Comparison of ENCODE assay signal across 18 cellular contexts in the genomic region with DNA sequence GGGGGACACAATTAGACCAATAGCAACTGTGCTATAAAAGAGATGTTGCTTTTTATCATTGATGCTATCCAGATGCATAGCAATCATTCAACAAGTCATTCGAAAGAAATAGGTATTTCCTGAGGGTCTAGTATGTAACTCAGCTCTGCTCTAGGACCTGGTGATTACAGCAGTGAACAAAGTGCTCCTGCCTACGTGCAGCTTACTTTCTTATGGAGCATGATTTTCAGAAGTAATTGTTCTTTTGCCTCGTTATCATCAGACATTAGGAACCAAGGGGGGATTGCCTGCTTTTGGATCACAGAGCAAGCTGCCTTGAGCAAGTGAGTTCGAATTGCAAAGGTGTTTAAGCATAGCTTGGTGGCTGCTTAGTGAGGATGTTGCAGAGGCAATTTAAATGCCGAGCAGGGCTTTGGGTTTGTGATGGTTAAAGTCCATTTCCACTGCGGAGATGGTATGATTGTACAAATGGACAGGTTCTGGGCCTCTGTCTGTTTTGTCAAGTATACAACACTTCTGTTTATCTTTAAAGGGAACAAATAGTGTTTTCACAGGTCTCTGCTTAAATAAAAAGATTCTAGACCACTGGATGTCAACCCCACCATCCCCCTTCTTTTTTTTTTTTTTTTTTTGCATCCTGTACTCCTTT. TPM values are rescaled to one million over a fixed set of nuclear protein-coding genes. Genes with fewer than 3 reads are reported as not detected.
A peak's percentile ranks its signal among the peaks of the same experiment; 100 is the strongest.
DNase-seq lines count a peak whose midpoint lies in the region; ATAC-seq and TF ChIP-seq lines count a peak whose summit lies in the region.
"Had no signal": no experiment of that assay in that cellular context is flagged by ENCODE, and none has a peak within 500 bp of the region (broad histone marks: within the 10 kb centered on the region; RNA-seq: fewer than 3 reads in every experiment).

No MANE protein-coding gene starts in this region.

- no peaks in the 10 kb centered on the region for H3K79me2 ChIP-seq in GM23338 (replicated peaks; ENCODE audit: insufficient read depth)

- H4K20me1 ChIP-seq in GM23338 (replicated peaks; ENCODE audit: insufficient read depth) = no peaks in the 10 kb centered on the region
- H4K20me1 ChIP-seq: BLaER1 treated with 17β-estradiol and CSF1 and Interleukin-3, amounts not matched to agents 10 nM and 100 nM had no signal

- no peaks in the 10 kb centered on the region for H3K36me3 ChIP-seq in GM23338 (ENCODE audit: insufficient read depth)
- H3K36me3 ChIP-seq in right lobe of liver = no peaks in the 10 kb centered on the region
- H3K36me3 ChIP-seq: BE2C; BLaER1 treated with 17β-estradiol and CSF1 and Interleukin-3, amounts not matched to agents 10 nM and 100 nM had no signal

- DNase-seq in GM23338 (ENCODE audit: low spot score) = peak; percentile 7
- no peak for DNase-seq in left lobe of liver (ENCODE audit: low spot score)
- no peak for DNase-seq in right lobe of liver
- DNase-seq in T1000 (lab: John Stamatoyannopoulos, UW) = no peak
- no peak for DNase-seq in C1 segment of cervical spinal cord (lab: John Stamatoyannopoulos, UW)
- DNase-seq: 8988T; ACHN; AML-193; BE2C; CD4-positive, alpha-beta memory T cell; COR-L47; DMS153; DND-41; H7; HCEC 1CT had no signal

- H3K9me3 Mint-ChIP-seq in GM23338 = no peaks in the 10 kb centered on the region
- H3K9me3 Mint-ChIP-seq: CD4-positive, alpha-beta memory T cell had no signal

- no peak for TF ChIP-seq CTCF in GM23338 (conservative IDR thresholded peaks at IDR 0.05; ENCODE audit: low read depth in 2 of 2)
- TF ChIP-seq CTCF in right lobe of liver (IDR thresholded peaks at IDR 0.05) = no peak

- H3K9me3 ChIP-seq in right lobe of liver = no peaks in the 10 kb centered on the region
- H3K9me3 ChIP-seq: A549, BE2C had no signal

- no peak for TF ChIP-seq POLR2A in right lobe of liver (IDR thresholded peaks at IDR 0.05)

- no peak overlapping the region for H3K27ac Mint-ChIP-seq in GM23338

- H3K4me1 ChIP-seq in GM23338 (ENCODE audit: insufficient read depth) (no peaks in the 10 kb centered on the region), right lobe of liver (peaks cover 0 to 11% (median 1%) of the 10 kb centered on the region in 4 donors)
- H3K4me1 ChIP-seq: A549, BE2C had no signal

- H3K27me3 Mint-ChIP-seq in GM23338 (ENCODE audit: insufficient read depth, low read depth, poor library complexity) = no peaks in the 10 kb centered on the region
- H3K27me3 Mint-ChIP-seq: CD4-positive, alpha-beta memory T cell had no signal

- H3K9me2 ChIP-seq in GM23338 (ENCODE audit: insufficient read depth) = no peaks in the 10 kb centered on the region

- no peak overlapping the region for H2AFZ ChIP-seq in GM23338

- intact Hi-C loops in right lobe of liver (cut with DNase I) = loop anchor here in 1 of 2 donors (10.0 kb wide), 1 partner anchor 84 kb away; no protein-coding TSS in a partner anchor

- H3F3A ChIP-seq in GM23338 (replicated peaks; ENCODE audit: low read depth) = no peaks in the 10 kb centered on the region

- no peak overlapping the region for H3K4me3 Mint-ChIP-seq in GM23338
- H3K4me3 Mint-ChIP-seq: CD4-positive, alpha-beta memory T cell had no signal

- H3K4me3 ChIP-seq in GM23338 (no peak overlapping the region), right lobe of liver (no peak overlapping the region)
- H3K4me3 ChIP-seq: A549; BLaER1 treated with 17β-estradiol and CSF1 and Interleukin-3, amounts not matched to agents 10 nM and 100 nM had no signal

- H3K36me3 Mint-ChIP-seq in GM23338 (ENCODE audit: low read depth) = no peaks in the 10 kb centered on the region

- H3K27me3 ChIP-seq in GM23338 (ENCODE audit: insufficient read depth) (no peaks in the 10 kb centered on the region), right lobe of liver (no peaks in the 10 kb centered on the region)
- H3K27me3 ChIP-seq: BE2C; BLaER1 treated with 17β-estradiol and CSF1 and Interleukin-3, amounts not matched to agents 10 nM and 100 nM had no signal

- no peak overlapping the region for H3K4me2 ChIP-seq in GM23338
- H3K4me2 ChIP-seq: A549; BLaER1 treated with 17β-estradiol and CSF1 and Interleukin-3, amounts not matched to agents 10 nM and 100 nM had no signal

- H3K4me1 Mint-ChIP-seq in GM23338 = no peaks in the 10 kb centered on the region
- H3K4me1 Mint-ChIP-seq: CD4-positive, alpha-beta memory T cell had no signal

- H3K27ac ChIP-seq in GM23338 (ENCODE audit: low read depth) (no peak overlapping the region), right lobe of liver (no peak overlapping the region)
- H3K27ac ChIP-seq: A549; BLaER1 treated with 17β-estradiol and CSF1 and Interleukin-3, amounts not matched to agents 10 nM and 100 nM had no signal

- ATAC-seq in GM23338 = no peak
- ATAC-seq in left lobe of liver = peak; percentile 66
- ATAC-seq in right lobe of liver = peak in 3 of 4 donors; percentile 35 to 69 (median 36)
- no peak for ATAC-seq in HG02981 (IDR thresholded peaks at IDR 0.05; ENCODE audit: unreplicated experiment)
- ATAC-seq: A549 had no signal

- WGBS in right lobe of liver (ENCODE audit: insufficient coverage, low coverage, low lambda C conversion rate, missing lambda C conversion rate) = 65% methylated on average over 6 of the region's 6 CpGs

TF ChIP-seq in GM23338, 12 proteins besides CTCF, POLR2A, EP300 and RAD21 (continues in another document):
- TF ChIP-seq EZH2 (IDR thresholded peaks at IDR 0.05; ENCODE audit: low read depth, unreplicated experiment) = no peak
- TF ChIP-seq ZNF331 (CRISPR knock-in tag; IDR thresholded peaks at IDR 0.05; ENCODE audit: low read depth) = no peak
- TF ChIP-seq, protein P1, sequence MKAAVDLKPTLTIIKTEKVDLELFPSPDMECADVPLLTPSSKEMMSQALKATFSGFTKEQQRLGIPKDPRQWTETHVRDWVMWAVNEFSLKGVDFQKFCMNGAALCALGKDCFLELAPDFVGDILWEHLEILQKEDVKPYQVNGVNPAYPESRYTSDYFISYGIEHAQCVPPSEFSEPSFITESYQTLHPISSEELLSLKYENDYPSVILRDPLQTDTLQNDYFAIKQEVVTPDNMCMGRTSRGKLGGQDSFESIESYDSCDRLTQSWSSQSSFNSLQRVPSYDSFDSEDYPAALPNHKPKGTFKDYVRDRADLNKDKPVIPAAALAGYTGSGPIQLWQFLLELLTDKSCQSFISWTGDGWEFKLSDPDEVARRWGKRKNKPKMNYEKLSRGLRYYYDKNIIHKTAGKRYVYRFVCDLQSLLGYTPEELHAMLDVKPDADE (IDR thresholded peaks at IDR 0.05) = no peak
- no peak for TF ChIP-seq POLR2AphosphoS5 (IDR thresholded peaks at IDR 0.05; ENCODE audit: low read depth)
- TF ChIP-seq, protein P2, sequence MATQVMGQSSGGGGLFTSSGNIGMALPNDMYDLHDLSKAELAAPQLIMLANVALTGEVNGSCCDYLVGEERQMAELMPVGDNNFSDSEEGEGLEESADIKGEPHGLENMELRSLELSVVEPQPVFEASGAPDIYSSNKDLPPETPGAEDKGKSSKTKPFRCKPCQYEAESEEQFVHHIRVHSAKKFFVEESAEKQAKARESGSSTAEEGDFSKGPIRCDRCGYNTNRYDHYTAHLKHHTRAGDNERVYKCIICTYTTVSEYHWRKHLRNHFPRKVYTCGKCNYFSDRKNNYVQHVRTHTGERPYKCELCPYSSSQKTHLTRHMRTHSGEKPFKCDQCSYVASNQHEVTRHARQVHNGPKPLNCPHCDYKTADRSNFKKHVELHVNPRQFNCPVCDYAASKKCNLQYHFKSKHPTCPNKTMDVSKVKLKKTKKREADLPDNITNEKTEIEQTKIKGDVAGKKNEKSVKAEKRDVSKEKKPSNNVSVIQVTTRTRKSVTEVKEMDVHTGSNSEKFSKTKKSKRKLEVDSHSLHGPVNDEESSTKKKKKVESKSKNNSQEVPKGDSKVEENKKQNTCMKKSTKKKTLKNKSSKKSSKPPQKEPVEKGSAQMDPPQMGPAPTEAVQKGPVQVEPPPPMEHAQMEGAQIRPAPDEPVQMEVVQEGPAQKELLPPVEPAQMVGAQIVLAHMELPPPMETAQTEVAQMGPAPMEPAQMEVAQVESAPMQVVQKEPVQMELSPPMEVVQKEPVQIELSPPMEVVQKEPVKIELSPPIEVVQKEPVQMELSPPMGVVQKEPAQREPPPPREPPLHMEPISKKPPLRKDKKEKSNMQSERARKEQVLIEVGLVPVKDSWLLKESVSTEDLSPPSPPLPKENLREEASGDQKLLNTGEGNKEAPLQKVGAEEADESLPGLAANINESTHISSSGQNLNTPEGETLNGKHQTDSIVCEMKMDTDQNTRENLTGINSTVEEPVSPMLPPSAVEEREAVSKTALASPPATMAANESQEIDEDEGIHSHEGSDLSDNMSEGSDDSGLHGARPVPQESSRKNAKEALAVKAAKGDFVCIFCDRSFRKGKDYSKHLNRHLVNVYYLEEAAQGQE (IDR thresholded peaks at IDR 0.05; ENCODE audit: unreplicated experiment) = no peak

RNA-seq across cellular contexts. Expression of a gene that starts 41.5 kb away (rescaled TPM):
- total RNA-seq in GM23338 (2014; rRNA removed; shearing (Covaris generic)) = 19.3 and 21.0 TPM in 2 replicates
- 10.0 and 11.5 TPM in 2 replicates for polyA plus RNA-seq in GM23338 (2016; fragmentation: Nextera tagmentation; extraction: Ambion mirVana)
- 15.1 TPM for total RNA-seq in left lobe of liver
- total RNA-seq in right lobe of liver = 10 to 100 TPM; 13.0 to 24.3 (median 16.5) TPM

Comparison
In these comparisons a context has a peak if more than half of its experiments do, and no peak if none do; other contexts are left out.
1. ATAC-seq: peak in left lobe of liver (single experiment) and right lobe of liver (3 of 4); none in GM23338 (single experiment) and HG02981 (single experiment).